8 cellular contexts compared by ENCODE assay signal in genomic region chr1:35556494-35557117, GRCh38. TPM values are rescaled to one million over a fixed set of nuclear protein-coding genes. Genes with fewer than 3 reads are reported as not detected.
DNase-seq lines count a peak whose midpoint lies in the region; ATAC-seq and TF ChIP-seq lines count a peak whose summit lies in the region.

No MANE protein-coding gene starts in this region.

- in situ Hi-C loops in ACHN (cut with HindIII; ENCODE audit: low pct_ligation_motif_present, low pct_unique_long_range_greater_than_20kb, low sequenced_read_pairs): no loop called here

- intact Hi-C loops in testis (cut with DNase I; ENCODE audit: low total_unique reads): no loop called here

- no peak for TF ChIP-seq POLR2A in testis (IDR thresholded peaks at IDR 0.05)

- peak overlapping the region; percentile 79; the same call in 1 of the 2 replicates for H3K9ac ChIP-seq in iPS-20b (ENCODE audit: low read depth, low read length)

- 0 to 3% methylated on average over 9 to 16 of the region's 17 CpGs for WGBS in testis, 2 donors

- ATAC-seq in activated T-cell treated with anti-CD3 and anti-CD28 coated beads, Interleukin-2, amount 50 U/mL, for 4 hours: peak in 1 of 2 donors; percentile 0

- peak overlapping the region; percentile 72 for H3K27ac ChIP-seq in iPS-20b (ENCODE audit: low read length)
- H3K27ac ChIP-seq in testis: peak overlapping the region; percentile 94 to 96

- H3K27me3 ChIP-seq in iPS-20b (ENCODE audit: insufficient read depth, low read length) (no peaks in the 10 kb centered on the region), testis (no peaks in the 10 kb centered on the region)

- peak overlapping the region; percentile 98 for H3K4me3 Mint-ChIP-seq in activated T-cell treated with anti-CD3 and anti-CD28 coated beads, Interleukin-2, amount 50 U/mL, for 4 hours

- peak overlapping the region; percentile 79 for H3K4me3 ChIP-seq in HFF-Myc (replicated peaks; ENCODE audit: low read depth, low read length)
- H3K4me3 ChIP-seq in iPS-20b (ENCODE audit: low read length): peak overlapping the region; percentile 82
- H3K4me3 ChIP-seq in testis: peak overlapping the region; percentile 89 to 98

- DNase-seq in AG08396 (ENCODE audit: low spot score): peak; percentile 4
- no peak for DNase-seq in HFF-Myc (ENCODE audit: extremely low read depth, low read depth)
- no peak for DNase-seq in activated T-cell treated with anti-CD3 and anti-CD28 coated beads, Interleukin-2, amount 50 U/mL, for 4 hours
- DNase-seq in testis: no peak
- DNase-seq in GM19240 (ENCODE audit: insufficient read length, low spot score): no peak
- no peak for DNase-seq in cerebellar cortex (ENCODE audit: low spot score)
- DNase-seq in ACHN: no peak

- H3K27me3 Mint-ChIP-seq in activated T-cell treated with anti-CD3 and anti-CD28 coated beads, Interleukin-2, amount 50 U/mL, for 4 hours (ENCODE audit: low read depth): no peaks in the 10 kb centered on the region

- H3K9me3 Mint-ChIP-seq in activated T-cell treated with anti-CD3 and anti-CD28 coated beads, Interleukin-2, amount 50 U/mL, for 4 hours: no peaks in the 10 kb centered on the region

- no peaks in the 10 kb centered on the region for H3K9me3 ChIP-seq in iPS-20b (ENCODE audit: insufficient read depth, low read depth, low read length)
- H3K9me3 ChIP-seq in testis: no peaks in the 10 kb centered on the region

- peaks cover 40% of the 10 kb centered on the region for H3K36me3 ChIP-seq in iPS-20b (ENCODE audit: insufficient read depth, low read depth, low read length)
- H3K36me3 ChIP-seq in testis (ENCODE audit: low read depth, missing control alignments): no peaks in the 10 kb centered on the region

- H3K4me1 ChIP-seq in iPS-20b (ENCODE audit: insufficient read depth, low read length): peaks cover 28% of the 10 kb centered on the region
- peaks cover 32% of the 10 kb centered on the region for H3K4me1 ChIP-seq in testis

- TF ChIP-seq CTCF in HFF-Myc (IDR thresholded peaks at IDR 0.05; ENCODE audit: low read depth, low read length, missing control alignments): no peak
- TF ChIP-seq CTCF in testis (IDR thresholded peaks at IDR 0.05): no peak

- peaks cover 15% of the 10 kb centered on the region for H3K36me3 Mint-ChIP-seq in activated T-cell treated with anti-CD3 and anti-CD28 coated beads, Interleukin-2, amount 50 U/mL, for 4 hours (ENCODE audit: insufficient read depth)

- H3K4me1 Mint-ChIP-seq in activated T-cell treated with anti-CD3 and anti-CD28 coated beads, Interleukin-2, amount 50 U/mL, for 4 hours (ENCODE audit: low read depth): peaks cover 48% of the 10 kb centered on the region

RNA-seq across cellular contexts. Expression of gene KIAA0319L, which starts 0.6 kb away (rescaled TPM):
- total RNA-seq in activated T-cell treated with anti-CD3 and anti-CD28 coated beads, Interleukin-2, amount 50 U/mL, for 4 hours: 10 to 100 TPM; 16.4 to 19.2 (median 17.4) TPM
- total RNA-seq in testis: 10 to 100 TPM; 90.1 TPM
- polyA plus RNA-seq in testis (ENCODE audit: insufficient read depth, low read depth, low replicate concordance): 55.6 TPM

RNA-seq across cellular contexts. Expression of gene NCDN, which starts 1.0 kb away (rescaled TPM):
- 10 to 100 TPM; 60.6 to 61.8 (median 61.6) TPM for total RNA-seq in activated T-cell treated with anti-CD3 and anti-CD28 coated beads, Interleukin-2, amount 50 U/mL, for 4 hours
- total RNA-seq in testis: 10 to 100 TPM; 33.8 to 33.9 TPM
- polyA plus RNA-seq in testis (ENCODE audit: insufficient read depth, low read depth, low replicate concordance): 27.3 TPM

RNA-seq across cellular contexts. Expression of gene TFAP2E, which starts 16.5 kb away (rescaled TPM):
- 1 to 10 TPM in 1 of 3 donors, under 1 TPM in 2; 0.55 to 1.3 (median 0.76) TPM for total RNA-seq in activated T-cell treated with anti-CD3 and anti-CD28 coated beads, Interleukin-2, amount 50 U/mL, for 4 hours
- total RNA-seq in testis: 1 to 10 TPM; 1.9 to 4.0 TPM
- 1.9 TPM for polyA plus RNA-seq in testis (ENCODE audit: insufficient read depth, low read depth, low replicate concordance)

Comparison
In these comparisons a context has a peak if more than half of its experiments do, and no peak if none do; other contexts are left out.
1. RNA of gene KIAA0319L, which starts 0.6 kb away (total RNA-seq): 90.1 TPM in testis; 16.4 to 19.2 TPM in activated T-cell treated with anti-CD3 and anti-CD28 coated beads, Interleukin-2, amount 50 U/mL, for 4 hours; every median in the first group is over 4 times any median in the second.
2. Peak in every context shown above with its lines, with median percentiles within 50 percentile points of each other: H3K4me3 ChIP-seq.